In genomic region chr10:46786125-46786517, GRCh38 we compare ENCODE assay signal across 8 cellular contexts.
DNase-seq lines count a peak whose midpoint lies in the region; ATAC-seq, FAIRE-seq and TF ChIP-seq lines count a peak whose summit lies in the region.
"Not testable (repeated sequence)": the region's sequence is repeated elsewhere in the genome, so short reads cannot be mapped to it uniquely, and the experiment has no call there.

No MANE protein-coding gene starts in this region.

- in situ Hi-C loops in Caki2 (cut with HindIII; ENCODE audit: low pct_unique_long_range_greater_than_20kb, low sequenced_read_pairs); astrocyte of the spinal cord (cut with HindIII; ENCODE audit: low sequenced_read_pairs); HepG2 (cut with HindIII; ENCODE audit: extremely low pct_ligation_motif_present, low pct_unique_long_range_greater_than_20kb): not testable (repeated sequence)

- 48% methylated on average over 13 of the region's 18 CpGs for WGBS in esophagus muscularis mucosa
- 41% methylated on average over 10 of the region's 18 CpGs for WGBS in HepG2 (ENCODE audit: low lambda C conversion rate)
- no CpG with 5 or more reads among the region's 18 CpGs for WGBS in trophoblast cell (ENCODE audit: extremely low coverage, insufficient coverage, insufficient read length)
- WGBS in thymus, result 68% methylated on average over 14 of the region's 18 CpGs

- not testable (repeated sequence) for H2AK5ac ChIP-seq in trophoblast cell (ENCODE audit: low read length)

- H2BK120ac ChIP-seq in trophoblast cell (ENCODE audit: insufficient read depth, low read length, poor library complexity), result not testable (repeated sequence)

- not testable (repeated sequence) for H2AFZ ChIP-seq in HepG2 (ENCODE audit: low read length); trophoblast cell (ENCODE audit: insufficient read depth, low read length, poor library complexity)

- not testable (repeated sequence) for H3K23ac ChIP-seq in trophoblast cell (ENCODE audit: low read length)

- TF ChIP-seq POLR2A in esophagus muscularis mucosa (IDR thresholded peaks at IDR 0.05; ENCODE audit: low read depth); HepG2 (IDR thresholded peaks at IDR 0.05; ENCODE audit: insufficient read depth in 1 of 2, low read depth in 2 of 2, low read length in 2 of 2): not testable (repeated sequence)

- intact Hi-C loops in esophagus muscularis mucosa (cut with DNase I); HepG2 (cut with micrococcal nuclease; ENCODE audit: unreplicated experiment): not testable (repeated sequence)

- H2BK12ac ChIP-seq in trophoblast cell (ENCODE audit: low read length), result not testable (repeated sequence)

- peak; percentile 13 for DNase-seq in Caki2 (ENCODE audit: low read depth)
- DNase-seq in Jurkat, Clone E6-1 (ENCODE audit: low read depth, low spot score); esophagus muscularis mucosa (ENCODE audit: extremely low spot score); HepG2 (ENCODE audit: low spot score); trophoblast cell: not testable (repeated sequence)
- DNase-seq in astrocyte of the spinal cord (ENCODE audit: low read depth, low spot score), result peak; percentile 0

- H3K4me2 ChIP-seq in HepG2 (ENCODE audit: low read depth, low read length), result peak overlapping the region; percentile 53
- peak overlapping the region; percentile 60 for H3K4me2 ChIP-seq in trophoblast cell (ENCODE audit: low read length)

- H3K27me3 ChIP-seq in esophagus muscularis mucosa; HepG2 (ENCODE audit: control insufficient read depth in 1 of 2, insufficient read depth in 2 of 2, low read length in 2 of 2); trophoblast cell (ENCODE audit: insufficient read depth, low read length); thymus (ENCODE audit: control insufficient read depth, insufficient read depth): not testable (repeated sequence)

- peak overlapping the region; percentile 78 to 82 (median 80) for H3K27ac ChIP-seq in esophagus muscularis mucosa (replicated peaks in 1 of 4)
- H3K27ac ChIP-seq in HepG2 (ENCODE audit: extremely low read length, insufficient read depth, low read length), result peak overlapping the region; percentile 75
- H3K27ac ChIP-seq in trophoblast cell (ENCODE audit: low read depth, low read length); thymus (ENCODE audit: low read depth): not testable (repeated sequence)

- POLR2A ChIA-PET in HepG2 (lab: Yijun Ruan, JAX), result not testable (repeated sequence)

- TF ChIP-seq CTCF in WI38 (IDR thresholded peaks at IDR 0.05; ENCODE audit: low read depth, low read length); astrocyte of the spinal cord (IDR thresholded peaks at IDR 0.05; ENCODE audit: low read depth, low read length); esophagus muscularis mucosa (IDR thresholded peaks at IDR 0.05); HepG2 (CRISPR knock-in tag; IDR thresholded peaks at IDR 0.05): not testable (repeated sequence)

- H3K79me1 ChIP-seq in trophoblast cell (ENCODE audit: low read length), result not testable (repeated sequence)

- H4K12ac ChIP-seq in trophoblast cell (ENCODE audit: low read depth, low read length), result peak overlapping the region; percentile 51

- not testable (repeated sequence) for H3K4me1 ChIP-seq in esophagus muscularis mucosa; trophoblast cell (ENCODE audit: control insufficient read depth in 1 of 2, insufficient read depth in 2 of 2, low read length in 2 of 2); thymus (ENCODE audit: control insufficient read depth, insufficient read depth, low read length)
- peaks cover 25% of the 10 kb centered on the region for H3K4me1 ChIP-seq in HepG2 (ENCODE audit: insufficient read depth, low read length)

- H3K36me3 ChIP-seq in esophagus muscularis mucosa; HepG2 (replicated peaks in 1 of 2; ENCODE audit: control insufficient read depth in 1 of 2, insufficient read depth in 2 of 2, low read length in 2 of 2); trophoblast cell (ENCODE audit: control insufficient read depth in 1 of 2, insufficient read depth in 2 of 2, low read length in 2 of 2); thymus (ENCODE audit: control insufficient read depth, insufficient read depth): not testable (repeated sequence)

- H2BK5ac ChIP-seq in trophoblast cell (ENCODE audit: low read depth, low read length, poor library complexity), result peak overlapping the region; percentile 49

- not testable (repeated sequence) for H3K79me2 ChIP-seq in HepG2 (ENCODE audit: insufficient read depth, low read length); trophoblast cell (ENCODE audit: control insufficient read depth, insufficient read depth, low read length, poor library complexity)

- not testable (repeated sequence) for H3K9me3 ChIP-seq in esophagus muscularis mucosa; HepG2 (ENCODE audit: low read length); trophoblast cell (ENCODE audit: insufficient read depth, low read depth, low read length); thymus (ENCODE audit: control insufficient read depth)

- H4K91ac ChIP-seq in trophoblast cell (ENCODE audit: low read depth, low read length), result peak overlapping the region; percentile 55

- not testable (repeated sequence) for TF ChIP-seq EP300 in esophagus muscularis mucosa (IDR thresholded peaks at IDR 0.05); HepG2 (IDR thresholded peaks at IDR 0.05; ENCODE audit: low read depth in 2 of 2, low read length in 2 of 2); HepG2 (CRISPR knock-in tag; IDR thresholded peaks at IDR 0.05; ENCODE audit: borderline replicate concordance)

- H3K4ac ChIP-seq in trophoblast cell (ENCODE audit: low read depth, low read length), result not testable (repeated sequence)

- not testable (repeated sequence) for H3K14ac ChIP-seq in trophoblast cell (ENCODE audit: low read length)

- peak overlapping the region; percentile 36 for H3K4me3 ChIP-seq in Jurkat, Clone E6-1 (ENCODE audit: low read length)
- peak overlapping the region; percentile 60 for H3K4me3 ChIP-seq in WI38 (ENCODE audit: low read depth, low read length)
- H3K4me3 ChIP-seq in astrocyte of the spinal cord (ENCODE audit: low read depth, low read length), result peak overlapping the region; percentile 43
- peak overlapping the region; percentile 60 to 80 (median 66) for H3K4me3 ChIP-seq in esophagus muscularis mucosa
- H3K4me3 ChIP-seq in HepG2 (replicated peaks in 1 of 3; ENCODE audit: insufficient read depth in 1 of 3, low read depth in 2 of 3, low read length in 3 of 3), result peak overlapping the region in 2 of 3 experiments; percentile 43 to 78; a peak in 3 of 6 replicates
- H3K4me3 ChIP-seq in trophoblast cell (ENCODE audit: low read depth, low read length), result peak overlapping the region; percentile 64
- peak overlapping the region; percentile 65 for H3K4me3 ChIP-seq in thymus (ENCODE audit: low read length)

- BruUV-seq in HepG2 (replicated peaks; lab: Mats Ljungman, UMichigan), result TSS peak; percentile 94

- FAIRE-seq in HepG2 (lab: Jason Lieb, UNC), result not testable (repeated sequence)

- not testable (repeated sequence) for TF ChIP-seq RAD21 in HepG2 (CRISPR knock-in tag; IDR thresholded peaks at IDR 0.05)

- peak overlapping the region; percentile 94 for H4K8ac ChIP-seq in trophoblast cell (ENCODE audit: low read depth, low read length)

- not testable (repeated sequence) for ATAC-seq in HepG2

- not testable (repeated sequence) for H4K20me1 ChIP-seq in HepG2 (ENCODE audit: insufficient read depth, low read length)

- H3K9ac ChIP-seq in HepG2 (ENCODE audit: insufficient read depth, low read depth, low read length), result peak overlapping the region; percentile 77
- H3K9ac ChIP-seq in trophoblast cell (ENCODE audit: low read length), result not testable (repeated sequence)

- CTCF ChIA-PET in HepG2 (lab: Yijun Ruan, JAX; ENCODE audit: low intra/inter-chr PET ratio, low total read pairs), result not testable (repeated sequence)

- H3K18ac ChIP-seq in trophoblast cell (ENCODE audit: low read length), result not testable (repeated sequence)

TF ChIP-seq in HepG2, 621 proteins besides CTCF, POLR2A, EP300 and RAD21:
- TF ChIP-seq ZNF770 (CRISPR knock-in tag; IDR thresholded peaks at IDR 0.05) (peak; percentile 66; the same call in 1 of the 2 replicates), RBFOX2 (IDR thresholded peaks at IDR 0.05; ENCODE audit: low read depth, low read length) (peak; percentile 13; the same call in 1 of the 2 replicates), ZFX (CRISPR knock-in tag; IDR thresholded peaks at IDR 0.05; ENCODE audit: low read depth) (0 out of 2 replicates have a peak, but pooled peaks have one; percentile 4)
